In the genomic region with DNA sequence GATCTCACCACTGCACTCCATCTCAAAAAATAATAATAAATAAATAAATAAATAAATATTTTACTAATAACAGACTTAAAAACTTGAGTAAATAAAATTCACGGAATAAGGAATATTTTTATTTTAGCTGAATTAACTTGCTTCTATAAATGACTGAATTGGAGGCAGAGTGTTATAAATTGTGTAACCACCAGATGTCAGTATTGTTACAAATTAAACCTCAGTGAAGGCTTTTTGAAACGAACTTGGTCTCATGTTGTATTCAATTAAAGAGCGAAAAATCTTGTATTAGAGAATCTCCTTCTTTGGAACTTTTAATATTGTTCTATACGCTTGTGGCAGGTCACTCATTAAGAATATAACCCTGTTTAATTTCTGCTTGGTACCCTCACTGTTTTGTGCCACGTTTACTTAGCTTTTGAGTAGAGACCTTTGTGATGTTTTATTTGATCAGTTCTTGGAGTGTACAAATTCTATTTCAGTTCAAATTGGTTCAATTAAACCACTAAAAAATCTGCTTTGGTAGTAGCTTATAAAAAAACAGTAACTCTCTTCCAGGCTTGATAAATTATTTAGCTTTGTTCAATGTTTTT, we compare ENCODE assay signal across 8 cellular contexts. TPM values are rescaled to one million over a fixed set of nuclear protein-coding genes. Genes with fewer than 3 reads are reported as not detected.
A peak's percentile ranks its signal among the peaks of the same experiment; 100 is the strongest.
DNase-seq lines count a peak whose midpoint lies in the region; ATAC-seq and FAIRE-seq lines count a peak whose summit lies in the region.

No MANE protein-coding gene starts in this region.

- peak; percentile 90 for FAIRE-seq in colon (lab: Jason Lieb, UNC)

- 0 out of 2 replicates have a peak overlapping the region, but pooled peaks have one; percentile 20 for H3K4me3 ChIP-seq in ACC112 (ENCODE audit: low read depth, low read length)

- no peaks in the 10 kb centered on the region for H3K4me1 ChIP-seq in ACC112 (ENCODE audit: control insufficient read depth, insufficient read depth, low read length, unreplicated experiment)

- H2AFZ ChIP-seq in ACC112 (ENCODE audit: low read length, unreplicated experiment), result peak overlapping the region; percentile 19

- H3K36me3 ChIP-seq in ACC112 (ENCODE audit: insufficient read depth, low read length), result no peaks in the 10 kb centered on the region

- H3K79me2 ChIP-seq in ACC112 (ENCODE audit: control insufficient read depth, insufficient read depth, low read length, unreplicated experiment), result no peaks in the 10 kb centered on the region

- H3K27ac ChIP-seq in ACC112 (ENCODE audit: low read depth, low read length), result no peak overlapping the region

- DNase-seq in HuH-7 (ENCODE audit: low spot score), result peak; percentile 30
- DNase-seq in NOMO-1 treated with DMSO at 0.1 percent for 48 hours (lab: John Stamatoyannopoulos, UW; ENCODE audit: unreplicated experiment), result peak; percentile 31
- DNase-seq in myocyte (ENCODE audit: low read depth), result peak; percentile 80
- no peak for DNase-seq in islet precursor cell
- no peak for DNase-seq in stimulated activated CD4-positive, alpha-beta T cell treated with anti-CD3 and anti-CD28 coated beads, Interleukin-15, amount 100 ng/mL, for 24 hours

- H3K27me3 ChIP-seq in ACC112 (ENCODE audit: insufficient read depth, low read length), result no peaks in the 10 kb centered on the region

- ATAC-seq in GM18499 (IDR thresholded peaks at IDR 0.05; ENCODE audit: insufficient read depth, unreplicated experiment), result peak; percentile 60

RNA-seq across cellular contexts. Expression of a gene that starts 45.6 kb away (rescaled TPM):
- total RNA-seq in myocyte, result 1.7 and 2.6 TPM in 2 replicates
- polyA plus RNA-seq in myocyte (2012), result 1.2 TPM

Comparison
In these comparisons a context has a peak if more than half of its experiments do, and no peak if none do; other contexts are left out.
1. DNase-seq: peak in HuH-7 (single experiment), NOMO-1 treated with DMSO at 0.1 percent for 48 hours (single experiment) and myocyte (single experiment); none in islet precursor cell (single experiment) and stimulated activated CD4-positive, alpha-beta T cell treated with anti-CD3 and anti-CD28 coated beads, Interleukin-15, amount 100 ng/mL, for 24 hours (single experiment).